Comparison of ENCODE assay signal across 1 cellular context in the genomic region with DNA sequence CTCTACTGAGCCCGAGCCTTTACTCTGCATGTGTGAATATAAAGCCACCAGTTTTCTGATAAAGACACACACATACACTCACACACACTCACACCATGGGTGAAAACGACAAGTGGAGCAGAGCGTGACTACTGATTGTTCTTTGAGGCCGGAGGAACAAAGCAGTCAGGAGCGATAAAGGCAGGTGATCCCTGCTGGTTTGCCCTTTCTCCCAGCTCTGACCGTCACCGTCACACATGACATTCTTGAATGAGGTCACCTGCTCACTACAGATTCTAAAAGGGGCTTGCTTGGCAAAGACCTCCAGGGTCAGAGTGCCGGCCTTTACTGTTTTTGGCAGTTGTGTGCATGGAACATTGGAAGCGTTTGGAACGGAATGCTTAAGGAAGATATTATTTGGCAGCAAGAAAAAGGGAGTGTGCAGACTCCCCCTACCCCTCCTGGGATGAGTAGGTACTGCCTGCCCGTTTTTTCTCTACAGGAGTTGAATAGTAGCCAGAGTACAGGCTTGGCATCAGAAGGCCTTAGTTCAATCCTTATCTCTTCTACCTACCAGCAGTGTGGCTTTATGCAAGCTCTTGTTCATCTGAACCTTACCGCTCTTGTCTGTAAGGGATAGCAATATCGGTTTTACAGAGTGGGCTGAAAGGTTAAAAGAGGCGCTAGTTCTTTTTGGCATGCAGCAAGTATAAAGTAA.
TF ChIP-seq lines count a peak whose summit lies in the region.

No MANE protein-coding gene starts in this region.

TF ChIP-seq in SK-N-SH, 30 proteins besides CTCF, POLR2A, EP300 and RAD21:
- TF ChIP-seq MAX (IDR thresholded peaks at IDR 0.05; ENCODE audit: low read depth) (no peak), MEF2A (IDR thresholded peaks at IDR 0.05; ENCODE audit: borderline replicate concordance, low read depth) (no peak)
TF ChIP-seq in SK-N-SH: peak in this region for 0.
